ENCODE assay signal across 1 cellular context in genomic region chr15:37125143-37125542, GRCh38.
TF ChIP-seq lines count a peak whose summit lies in the region.

No MANE protein-coding gene starts in this region.

TF ChIP-seq in K562, 482 proteins besides CTCF, POLR2A, EP300 and RAD21:
- no peak for TF ChIP-seq HLTF (IDR thresholded peaks at IDR 0.05)
- TF ChIP-seq GABPB1 (CRISPR knock-in tag; IDR thresholded peaks at IDR 0.05) = no peak
- TF ChIP-seq HDAC1 (IDR thresholded peaks at IDR 0.05) = no peak
- no peak for TF ChIP-seq MAFF (IDR thresholded peaks at IDR 0.05; ENCODE audit: low read length)
- TF ChIP-seq MTF1 (CRISPR knock-in tag; IDR thresholded peaks at IDR 0.05; ENCODE audit: borderline replicate concordance) = no peak
- no peak for TF ChIP-seq PBX2 (CRISPR knock-in tag; IDR thresholded peaks at IDR 0.05; ENCODE audit: low read depth)
- TF ChIP-seq PBX2 (tag; conservative IDR thresholded peaks at IDR 0.05; ENCODE audit: low read depth) = 0 out of 2 replicates have a peak, but pooled peaks have one; percentile 42
